In the genomic region with DNA sequence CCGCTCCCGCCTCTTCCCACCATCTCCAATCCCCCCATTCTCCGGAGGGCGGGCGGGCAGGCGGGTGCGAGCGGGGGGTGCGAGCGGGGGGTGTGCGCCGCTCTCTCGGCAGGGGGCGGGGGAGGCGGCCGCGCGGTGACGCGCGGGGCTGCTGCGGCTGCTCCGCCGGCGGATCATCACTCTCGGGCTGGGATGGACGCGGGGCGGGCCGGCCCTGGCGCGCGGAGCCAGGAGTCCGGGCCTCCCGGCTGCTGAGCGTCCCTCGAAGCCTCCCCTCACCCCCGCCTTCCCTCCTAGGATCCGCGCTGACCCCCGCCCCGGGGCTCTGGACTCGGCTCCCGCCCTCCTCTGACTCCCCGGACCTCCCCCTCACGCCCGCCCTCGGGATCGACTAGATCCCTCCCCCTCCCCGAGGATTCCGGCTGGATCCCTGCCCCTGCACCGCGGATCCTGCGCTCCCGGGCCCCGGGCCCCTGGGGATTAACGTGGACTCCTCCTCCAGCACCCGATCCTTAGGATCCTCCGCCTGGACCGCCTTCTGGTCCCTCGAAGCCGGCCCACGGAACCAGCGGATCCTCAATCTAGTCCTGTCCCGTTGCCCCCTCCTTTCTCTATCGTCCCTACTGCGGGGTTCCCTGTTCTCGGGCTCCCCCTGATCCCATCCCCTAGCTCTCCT, we compare ENCODE assay signal across 9 cellular contexts. TPM values are rescaled to one million over a fixed set of nuclear protein-coding genes. Genes with fewer than 3 reads are reported as not detected.
DNase-seq lines count a peak whose midpoint lies in the region; TF ChIP-seq lines count a peak whose summit lies in the region.
"Had no signal": no experiment of that assay in that cellular context is flagged by ENCODE, and none has a peak within 500 bp of the region (broad histone marks: within the 10 kb centered on the region; RNA-seq: fewer than 3 reads in every experiment).

No MANE protein-coding gene starts in this region.

- no peaks in the 10 kb centered on the region for H3K36me3 Mint-ChIP-seq in activated CD4-positive, alpha-beta memory T cell treated with anti-CD3 and anti-CD28 coated beads for 36 hours
- H3K36me3 Mint-ChIP-seq in neural progenitor cell: peaks cover 14% of the 10 kb centered on the region

- H3K36me3 ChIP-seq in HUES64 (ENCODE audit: insufficient read depth, low read length) (peaks cover 16% of the 10 kb centered on the region), esophagus muscularis mucosa (peaks cover 0 to 23% (median 9%) of the 10 kb centered on the region in 4 donors), neural progenitor cell (no peaks in the 10 kb centered on the region), vagina (peaks cover 0 to 11% of the 10 kb centered on the region in 2 donors)

- under 1% methylated on average over 68 of the region's 68 CpGs for WGBS in HUES64
- WGBS in esophagus muscularis mucosa: 0% methylated on average over 14 of the region's 68 CpGs

- intact Hi-C loops in activated CD4-positive, alpha-beta memory T cell treated with anti-CD3 and anti-CD28 coated beads for 36 hours (cut with micrococcal nuclease): loop anchor here (1.0 to 5.0 kb wide), 7 partner anchors 11 to 283 kb away; a partner anchor contains a TSS
- intact Hi-C loops in esophagus muscularis mucosa (cut with DNase I) (loop anchor here (2.0 to 5.0 kb wide), 2 partner anchors 32 to 53 kb away; a partner anchor contains a TSS), vagina (cut with DNase I) (loop anchor here (5.0 kb wide), 1 partner anchor 53 kb away; a partner anchor contains a TSS)

- H3K4me3 ChIP-seq in HUES64 (ENCODE audit: low read length): peak overlapping the region; percentile 97
- H3K4me3 ChIP-seq in esophagus muscularis mucosa: peak overlapping the region; percentile 77 to 87 (median 85)
- peak overlapping the region; percentile 97 for H3K4me3 ChIP-seq in neural progenitor cell
- H3K4me3 ChIP-seq in vagina: peak overlapping the region; percentile 87 to 98

- H4K20me1 ChIP-seq in neural progenitor cell (ENCODE audit: low read depth): peaks cover 41% of the 10 kb centered on the region

- TF ChIP-seq POLR2A in esophagus muscularis mucosa (IDR thresholded peaks at IDR 0.05; ENCODE audit: low read depth): peak; percentile 18
- TF ChIP-seq POLR2A in vagina (IDR thresholded peaks at IDR 0.05): peak in 1 of 2 donors; percentile 56

- peaks cover 23% of the 10 kb centered on the region for H3K4me1 Mint-ChIP-seq in activated CD4-positive, alpha-beta memory T cell treated with anti-CD3 and anti-CD28 coated beads for 36 hours (ENCODE audit: low read depth)
- peaks cover 38% of the 10 kb centered on the region for H3K4me1 Mint-ChIP-seq in neural progenitor cell

- peaks cover 11% of the 10 kb centered on the region for H3K4me1 ChIP-seq in HUES64 (ENCODE audit: insufficient read depth, low read length)
- H3K4me1 ChIP-seq in esophagus muscularis mucosa: peaks cover 20 to 56% (median 39%) of the 10 kb centered on the region in 4 donors
- H3K4me1 ChIP-seq in neural progenitor cell: peaks cover 19% of the 10 kb centered on the region
- peaks cover 34% of the 10 kb centered on the region for H3K4me1 ChIP-seq in vagina

- no peaks in the 10 kb centered on the region for H3K9me3 Mint-ChIP-seq in activated CD4-positive, alpha-beta memory T cell treated with anti-CD3 and anti-CD28 coated beads for 36 hours
- H3K9me3 Mint-ChIP-seq in neural progenitor cell: no peaks in the 10 kb centered on the region

- H3K27ac ChIP-seq in HUES64 (ENCODE audit: low read depth, low read length): peak overlapping the region; percentile 77; the same call in 1 of the 2 replicates
- H3K27ac ChIP-seq in esophagus muscularis mucosa (replicated peaks in 1 of 4): peak overlapping the region; percentile 90 to 93 (median 92)
- H3K27ac ChIP-seq in neural progenitor cell: peak overlapping the region; percentile 58
- H3K27ac ChIP-seq in vagina: peak overlapping the region; percentile 98

- H3K27me3 ChIP-seq in HUES64 (ENCODE audit: insufficient read depth, low read length) (no peaks in the 10 kb centered on the region), esophagus muscularis mucosa (no peaks in the 10 kb centered on the region), neural progenitor cell (no peaks in the 10 kb centered on the region), vagina (no peaks in the 10 kb centered on the region)

- H3K27me3 Mint-ChIP-seq in activated CD4-positive, alpha-beta memory T cell treated with anti-CD3 and anti-CD28 coated beads for 36 hours: no peaks in the 10 kb centered on the region
- peaks cover 16% of the 10 kb centered on the region for H3K27me3 Mint-ChIP-seq in neural progenitor cell (ENCODE audit: insufficient read depth, low read depth)

- H3K9me3 ChIP-seq in HUES64 (ENCODE audit: insufficient read depth, low read depth, low read length) (no peaks in the 10 kb centered on the region), esophagus muscularis mucosa (no peaks in the 10 kb centered on the region), neural progenitor cell (ENCODE audit: low read depth) (no peaks in the 10 kb centered on the region), vagina (no peaks in the 10 kb centered on the region)

- POLR2A ChIA-PET in activated CD4-positive, alpha-beta memory T cell treated with anti-CD3 and anti-CD28 coated beads for 36 hours (lab: Charles Lee): interaction anchor here (0.7 to 1.5 kb wide), 7 partner anchors 10 to 282 kb away, joined by 3 to 8 read pairs (median 3); a partner anchor contains a TSS

- H3K27ac Mint-ChIP-seq in activated CD4-positive, alpha-beta memory T cell treated with anti-CD3 and anti-CD28 coated beads for 36 hours: peak overlapping the region; percentile 92
- peak overlapping the region; percentile 50 for H3K27ac Mint-ChIP-seq in neural progenitor cell

- peaks cover 44% of the 10 kb centered on the region for H3F3A ChIP-seq in neural progenitor cell (ENCODE audit: low read depth)

- TF ChIP-seq CTCF in esophagus muscularis mucosa (IDR thresholded peaks at IDR 0.05) (peak in 1 of 3 experiments; percentile 9), neural progenitor cell (IDR thresholded peaks at IDR 0.05) (no peak), vagina (IDR thresholded peaks at IDR 0.05) (no peak)

- DNase-seq in activated T-cell treated with anti-CD3 and anti-CD28 coated beads for 48 hours (ENCODE audit: low read depth) (peak; percentile 66), esophagus muscularis mucosa (ENCODE audit: extremely low spot score) (peak; percentile 93), neural progenitor cell (ENCODE audit: low spot score) (peak; percentile 90), vagina (ENCODE audit: extremely low spot score in 2 of 2) (no peak), NCI-H1105 treated with DMSO at 0.1 percent for 48 hours (lab: John Stamatoyannopoulos, UW) (no peak)
- no peak for DNase-seq in activated T-cell treated with anti-CD3 and anti-CD28 coated beads, Interleukin-2, amount 50 U/mL, for 48 hours
- peak; percentile 78 for DNase-seq in activated CD4-positive, alpha-beta memory T cell treated with anti-CD3 and anti-CD28 coated beads for 36 hours

- peaks cover 46% of the 10 kb centered on the region for H3K79me2 ChIP-seq in neural progenitor cell (ENCODE audit: low read depth)

- peak overlapping the region; percentile 100 for H3K4me2 ChIP-seq in neural progenitor cell

- H2AFZ ChIP-seq in neural progenitor cell (replicated peaks): no peak overlapping the region

- H3K9ac ChIP-seq in HUES64 (ENCODE audit: low read depth, low read length) (peak overlapping the region; percentile 72), neural progenitor cell (peak overlapping the region; percentile 81)

- peak overlapping the region; percentile 97 for H3K4me3 Mint-ChIP-seq in activated CD4-positive, alpha-beta memory T cell treated with anti-CD3 and anti-CD28 coated beads for 36 hours
- H3K4me3 Mint-ChIP-seq in neural progenitor cell: peak overlapping the region; percentile 96

- TF ChIP-seq EP300 in esophagus muscularis mucosa (IDR thresholded peaks at IDR 0.05): no peak

- CTCF ChIA-PET in activated CD4-positive, alpha-beta memory T cell treated with anti-CD3 and anti-CD28 coated beads for 36 hours (lab: Charles Lee): interaction anchor here (0.8 to 3.0 kb wide), 6 partner anchors 21 to 430 kb away, joined by 3 to 25 read pairs (median 4); a partner anchor contains a TSS

RNA-seq across cellular contexts. Expression of a gene that starts 1.0 kb away (rescaled TPM):
- 103 TPM for polyA plus RNA-seq in HUES64 (2013, experiment 1 of 2)
- polyA plus RNA-seq in HUES64 (2013, experiment 2 of 2): 129 TPM
- 10 to 100 TPM; 87.0 to 88.5 TPM for total RNA-seq in activated CD4-positive, alpha-beta memory T cell treated with anti-CD3 and anti-CD28 coated beads for 36 hours
- total RNA-seq in esophagus muscularis mucosa: 100 to 1,000 TPM in 1 of 4 donors, 10 to 100 TPM in 3; 59.6 to 121 (median 74.7) TPM
- 72.0 and 152 TPM in 2 replicates for total RNA-seq in neural progenitor cell (ENCODE audit: low replicate concordance)
- 118 TPM for total RNA-seq in vagina

RNA-seq across cellular contexts. Expression of a gene that starts 2.8 kb away (rescaled TPM):
- 26.6 TPM for polyA plus RNA-seq in HUES64 (2013, experiment 1 of 2)
- 37.3 TPM for polyA plus RNA-seq in HUES64 (2013, experiment 2 of 2)
- 1 to 10 TPM; 9.0 to 9.9 TPM for total RNA-seq in activated CD4-positive, alpha-beta memory T cell treated with anti-CD3 and anti-CD28 coated beads for 36 hours
- total RNA-seq in esophagus muscularis mucosa (10 to 100 TPM; 12.0 to 30.2 (median 19.0) TPM), neural progenitor cell (ENCODE audit: low replicate concordance) (13.9 and 36.5 TPM in 2 replicates), vagina (25.5 TPM)

RNA-seq across cellular contexts. Expression of a gene that starts 10.6 kb away (rescaled TPM):
- 24.8 TPM for polyA plus RNA-seq in HUES64 (2013, experiment 1 of 2)
- 30.1 TPM for polyA plus RNA-seq in HUES64 (2013, experiment 2 of 2)
- total RNA-seq in activated CD4-positive, alpha-beta memory T cell treated with anti-CD3 and anti-CD28 coated beads for 36 hours: 10 to 100 TPM; 78.2 to 87.0 TPM
- total RNA-seq in esophagus muscularis mucosa (10 to 100 TPM; 17.7 to 39.9 (median 24.3) TPM), neural progenitor cell (ENCODE audit: low replicate concordance) (6.6 and 17.5 TPM in 2 replicates), vagina (37.1 TPM)

RNA-seq across cellular contexts. Expression of a gene that starts 15.2 kb away (rescaled TPM):
- not detected for polyA plus RNA-seq in HUES64 (2013, experiment 1 of 2)
- polyA plus RNA-seq in HUES64 (2013, experiment 2 of 2): not detected
- not detected for total RNA-seq in activated CD4-positive, alpha-beta memory T cell treated with anti-CD3 and anti-CD28 coated beads for 36 hours
- total RNA-seq in esophagus muscularis mucosa: not detected
- not detected in 2 replicates for total RNA-seq in neural progenitor cell (ENCODE audit: low replicate concordance)
- total RNA-seq in vagina: not detected
- total RNA-seq: myocyte had no signal

RNA-seq across cellular contexts. Expression of a gene that starts 20.5 kb away (rescaled TPM):
- polyA plus RNA-seq in HUES64 (2013, experiment 1 of 2): not detected
- not detected for polyA plus RNA-seq in HUES64 (2013, experiment 2 of 2)
- total RNA-seq in activated CD4-positive, alpha-beta memory T cell treated with anti-CD3 and anti-CD28 coated beads for 36 hours: not detected
- total RNA-seq in esophagus muscularis mucosa (not detected), neural progenitor cell (ENCODE audit: low replicate concordance) (not detected in 2 replicates), vagina (not detected)
- total RNA-seq: myocyte had no signal

Comparison
In these comparisons a context has a peak if more than half of its experiments do, and no peak if none do; other contexts are left out.
1. DNase-seq: peak in activated T-cell treated with anti-CD3 and anti-CD28 coated beads for 48 hours (single experiment), activated CD4-positive, alpha-beta memory T cell treated with anti-CD3 and anti-CD28 coated beads for 36 hours (single experiment), esophagus muscularis mucosa (single experiment) and neural progenitor cell (single experiment); none in activated T-cell treated with anti-CD3 and anti-CD28 coated beads, Interleukin-2, amount 50 U/mL, for 48 hours (0 of 2), vagina (0 of 2) and NCI-H1105 treated with DMSO at 0.1 percent for 48 hours (single experiment).
2. Peak in every context shown above with its lines, with median percentiles within 50 percentile points of each other: H3K27ac ChIP-seq and H3K4me3 ChIP-seq.